Comparison of ENCODE assay signal across 27 cellular contexts in the genomic region with DNA sequence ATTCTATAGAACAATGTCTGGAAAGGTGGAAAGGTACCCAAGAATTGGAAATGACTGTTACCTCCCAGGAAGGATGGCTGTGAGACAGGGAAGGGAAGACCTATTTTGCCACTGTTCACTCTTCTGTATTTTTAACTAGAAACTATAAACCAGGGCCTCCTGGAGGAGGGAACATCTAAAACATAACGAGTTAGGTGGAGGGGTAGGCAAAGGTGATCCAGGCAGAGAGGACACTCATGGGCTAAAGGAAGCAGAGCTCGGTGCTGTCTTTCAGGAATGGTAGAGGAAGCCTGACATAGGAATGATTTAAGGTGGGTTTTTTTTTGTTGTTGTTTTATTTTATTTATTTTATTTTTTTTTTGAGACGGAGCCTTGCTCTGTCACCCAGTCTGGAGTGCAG.
"Had no signal": no experiment of that assay in that cellular context is flagged by ENCODE, and none has a peak within 500 bp of the region (broad histone marks: within the 10 kb centered on the region; RNA-seq: fewer than 3 reads in every experiment).

No MANE protein-coding gene starts in this region.

- H3K9me3 Mint-ChIP-seq: naive thymus-derived CD8-positive, alpha-beta T cell; nephron; neural crest cell; stimulated activated naive B cell treated with anti-CD40 and anti-IgM and Interleukin-4, amounts not matched to agents 10 μg/mL and 1 μg/mL and 100 μg/mL, for 72 hours had no signal

- DNase-seq: islet precursor cell; left ventricle myocardium inferior; mesenchymal stem cell; naive thymus-derived CD8-positive, alpha-beta T cell; nucleus accumbens; pancreas; posterior cingulate gyrus; retina; stimulated activated CD4-positive, alpha-beta T cell treated with anti-CD3 and anti-CD28 coated beads, Interleukin-12 subunit alpha, Interleukin-12 subunit beta, amount 100 ng/mL, for 4 hours; stimulated activated CD4-positive, alpha-beta T cell treated with anti-CD3 and anti-CD28 coated beads, Interleukin-15, amount 100 ng/mL, for 24 hours; stimulated activated CD4-positive, alpha-beta T cell treated with anti-CD3 and anti-CD28 coated beads, Interleukin-2, amount 100 ng/mL, for 24 hours; stimulated activated CD4-positive, alpha-beta T cell treated with anti-CD3 and anti-CD28 coated beads, Interleukin-4, amount 100 ng/mL, for 1 hour; stimulated activated naive B cell treated with anti-CD40 and anti-IgM and Interleukin-4, amounts not matched to agents 10 μg/mL and 1 μg/mL and 100 μg/mL, for 72 hours; stimulated activated naive CD8-positive, alpha-beta T cell treated with anti-CD3 and anti-CD28 coated beads, Interleukin-15, Interleukin-2, amounts not matched to agents 100 U/mL and 50 U/mL, for 24 hours; stomach; testis; tibial artery; trophoblast cell; upper lobe of right lung had no signal

- ATAC-seq: naive thymus-derived CD8-positive, alpha-beta T cell; pancreas; right cardiac atrium; sciatic nerve; stimulated activated naive B cell treated with anti-CD40 and anti-IgM and Interleukin-4, amounts not matched to agents 10 μg/mL and 1 μg/mL and 100 μg/mL, for 72 hours; stimulated activated naive CD8-positive, alpha-beta T cell treated with anti-CD3 and anti-CD28 coated beads, Interleukin-15, Interleukin-2, amounts not matched to agents 100 U/mL and 50 U/mL, for 24 hours; upper lobe of right lung had no signal

- H3K4me3 Mint-ChIP-seq: naive thymus-derived CD8-positive, alpha-beta T cell; nephron; neural crest cell; stimulated activated naive B cell treated with anti-CD40 and anti-IgM and Interleukin-4, amounts not matched to agents 10 μg/mL and 1 μg/mL and 100 μg/mL, for 72 hours had no signal

- H3K27ac ChIP-seq: left ventricle myocardium inferior, pancreas, prostate gland, skin epidermis, stomach, testis, tibial artery, upper lobe of right lung had no signal

- H3K4me3 ChIP-seq: left ventricle myocardium inferior, lung, pancreas, prostate gland, skin epidermis, stomach, testis, tibial artery, upper lobe of right lung had no signal

- H3K27ac Mint-ChIP-seq: naive thymus-derived CD8-positive, alpha-beta T cell; nephron; stimulated activated naive B cell treated with anti-CD40 and anti-IgM and Interleukin-4, amounts not matched to agents 10 μg/mL and 1 μg/mL and 100 μg/mL, for 72 hours had no signal

- H3K9me3 ChIP-seq: left ventricle myocardium inferior, pancreas, prostate gland, stomach, testis, tibial artery, upper lobe of right lung had no signal

- H3K27me3 Mint-ChIP-seq: naive thymus-derived CD8-positive, alpha-beta T cell; stimulated activated naive B cell treated with anti-CD40 and anti-IgM and Interleukin-4, amounts not matched to agents 10 μg/mL and 1 μg/mL and 100 μg/mL, for 72 hours had no signal

- FAIRE-seq: pancreas, urothelium cell line had no signal

- H3K27me3 ChIP-seq: pancreas, stomach, testis, tibial artery, upper lobe of right lung had no signal
